Comparison of ENCODE assay signal across 9 cellular contexts in the genomic region with DNA sequence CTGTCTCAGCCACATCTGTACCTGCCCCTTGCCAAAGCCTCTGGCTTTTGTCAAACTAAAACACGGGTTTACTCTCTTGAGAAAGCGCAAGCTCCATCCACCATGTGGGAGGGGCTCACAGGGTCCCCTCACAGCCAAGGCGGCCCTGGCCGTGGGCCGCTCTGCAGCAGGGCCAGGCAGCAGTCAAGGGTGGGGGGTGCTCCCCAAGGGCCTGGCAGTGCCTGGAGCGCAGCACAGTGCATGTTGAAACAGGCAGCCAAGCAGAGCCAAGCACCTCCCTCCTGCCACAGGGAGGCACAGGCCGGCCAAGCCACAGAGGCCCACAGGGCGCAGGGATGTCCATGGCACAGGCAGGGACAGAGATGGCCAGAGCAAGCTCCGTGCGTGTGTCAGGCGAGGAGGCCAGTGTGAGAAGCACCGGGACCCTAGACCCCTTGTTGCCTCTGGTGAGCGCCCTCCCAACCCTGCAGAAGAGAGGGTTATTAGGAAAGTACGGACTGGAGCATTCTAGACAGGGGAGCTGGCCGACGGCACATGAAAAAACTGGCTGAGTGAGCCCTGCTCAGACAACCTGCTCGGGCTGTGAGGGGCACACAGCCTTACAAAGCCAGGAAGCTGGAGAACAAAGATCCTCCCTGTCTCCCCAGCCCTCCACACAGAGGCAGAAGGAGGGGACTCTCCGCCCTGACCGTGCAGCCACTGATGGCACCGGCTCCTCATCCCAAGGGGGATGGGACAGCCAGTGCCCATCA. TPM values are rescaled to one million over a fixed set of nuclear protein-coding genes. Genes with fewer than 3 reads are reported as not detected.
A peak's percentile ranks its signal among the peaks of the same experiment; 100 is the strongest.
DNase-seq lines count a peak whose midpoint lies in the region; TF ChIP-seq lines count a peak whose summit lies in the region.
"Had no signal": no experiment of that assay in that cellular context is flagged by ENCODE, and none has a peak within 500 bp of the region (broad histone marks: within the 10 kb centered on the region; RNA-seq: fewer than 3 reads in every experiment).

No MANE protein-coding gene starts in this region.

- TF ChIP-seq CTCF in sigmoid colon (IDR thresholded peaks at IDR 0.05) = no peak

- no peak overlapping the region for H3K4me3 Mint-ChIP-seq in activated T-cell treated with anti-CD3 and anti-CD28 coated beads, Interleukin-2, amount 50 U/mL, for 24 hours

- H3K27me3 Mint-ChIP-seq in activated T-cell treated with anti-CD3 and anti-CD28 coated beads, Interleukin-2, amount 50 U/mL, for 24 hours = no peaks in the 10 kb centered on the region

- H3K36me3 ChIP-seq in HUES64 (ENCODE audit: insufficient read depth, low read length) (no peaks in the 10 kb centered on the region), sigmoid colon (no peaks in the 10 kb centered on the region)

- H3K4me1 ChIP-seq in HUES64 (ENCODE audit: insufficient read depth, low read length) (peaks cover 4% of the 10 kb centered on the region; the same call in 1 of the 2 replicates), sigmoid colon (peaks cover 6 to 23% (median 17%) of the 10 kb centered on the region in 4 donors)

- no peaks in the 10 kb centered on the region for H3K27me3 ChIP-seq in HUES64 (ENCODE audit: insufficient read depth, low read length)
- no peaks in the 10 kb centered on the region for H3K27me3 ChIP-seq in sigmoid colon

- no peaks in the 10 kb centered on the region for H3K36me3 Mint-ChIP-seq in activated T-cell treated with anti-CD3 and anti-CD28 coated beads, Interleukin-2, amount 50 U/mL, for 24 hours (ENCODE audit: low read depth)

- peak in 60 of 61 donors; percentile 16 to 93 (median 75) for DNase-seq in caudate nucleus (lab: John Stamatoyannopoulos, UW)
- peak; percentile 58 for DNase-seq in iris pigment epithelial cell (ENCODE audit: low read depth)
- DNase-seq in sigmoid colon = peak; percentile 95
- no peak for DNase-seq in NOMO-1 treated with DMSO at 0.1 percent for 48 hours (lab: John Stamatoyannopoulos, UW; ENCODE audit: unreplicated experiment)
- DNase-seq in T-helper 9 cell = no peak
- DNase-seq in NCI-H2029 treated with DMSO at 0.1 percent for 48 hours (lab: John Stamatoyannopoulos, UW) = no peak
- DNase-seq in activated T-cell treated with anti-CD3 and anti-CD28 coated beads, Interleukin-2, amount 50 U/mL, for 24 hours = no peak

- H3K4me1 Mint-ChIP-seq in activated T-cell treated with anti-CD3 and anti-CD28 coated beads, Interleukin-2, amount 50 U/mL, for 24 hours (ENCODE audit: low read depth) = peaks cover 3% of the 10 kb centered on the region

- 0 out of 2 replicates have a peak overlapping the region, but pooled peaks have one; percentile 1 for H3K9ac ChIP-seq in HUES64 (ENCODE audit: low read depth, low read length)

- TF ChIP-seq EP300 in sigmoid colon (IDR thresholded peaks at IDR 0.05) = peak; percentile 44 to 62 (median 52)

- H3K9me3 Mint-ChIP-seq in activated T-cell treated with anti-CD3 and anti-CD28 coated beads, Interleukin-2, amount 50 U/mL, for 24 hours = no peaks in the 10 kb centered on the region

- H3K27ac ChIP-seq in HUES64 (ENCODE audit: low read depth, low read length) (no peak overlapping the region), caudate nucleus (ENCODE audit: low read depth, low read length) (peak overlapping the region; percentile 98), sigmoid colon (peak overlapping the region in 3 of 4 donors; percentile 82 to 90 (median 88))

- whole genome bisulfite sequencing in HUES64 = 58% methylated on average over 20 of the region's 20 CpGs
- 66 to 86% methylated on average over 20 of the region's 20 CpGs for WGBS in sigmoid colon, 2 donors

- no peak overlapping the region for H3K4me3 ChIP-seq in HUES64 (ENCODE audit: low read length)
- peak overlapping the region in 2 of 4 donors; percentile 7 to 18 for H3K4me3 ChIP-seq in sigmoid colon
- H3K4me3 ChIP-seq: smooth muscle cell had no signal

- no peak for TF ChIP-seq POLR2A in sigmoid colon (IDR thresholded peaks at IDR 0.05)

- no peak overlapping the region for H3K27ac Mint-ChIP-seq in activated T-cell treated with anti-CD3 and anti-CD28 coated beads, Interleukin-2, amount 50 U/mL, for 24 hours

- intact Hi-C loops in sigmoid colon (cut with DNase I) = loop anchor here (1.0 to 10.0 kb wide), 2 partner anchors 39 to 80 kb away; partner anchors contain the start of genes FAM53A, TACC3 and TMEM129

- H3K9me3 ChIP-seq in HUES64 (ENCODE audit: insufficient read depth, low read depth, low read length) (no peaks in the 10 kb centered on the region), sigmoid colon (no peaks in the 10 kb centered on the region)

RNA-seq across cellular contexts. Expression of gene FAM53A, which starts 39.0 kb away (rescaled TPM):
- polyA plus RNA-seq in HUES64 (2013, experiment 1 of 2) = 0.60 TPM
- polyA plus RNA-seq in HUES64 (2013, experiment 2 of 2) = 1.4 TPM
- 1 to 10 TPM in 3 of 4 donors, under 1 TPM in 1; 0.82 to 4.1 (median 1.7) TPM for total RNA-seq in sigmoid colon
- 1 to 10 TPM in 2 of 3 donors, under 1 TPM in 1; 0.23 to 1.8 (median 1.4) TPM for polyA plus RNA-seq in sigmoid colon
- total RNA-seq: smooth muscle cell had no signal

Comparison
In these comparisons a context has a peak if more than half of its experiments do, and no peak if none do; other contexts are left out.
1. DNase-seq: peak in caudate nucleus (60 of 61), iris pigment epithelial cell (single experiment) and sigmoid colon (single experiment); none in NOMO-1 treated with DMSO at 0.1 percent for 48 hours (single experiment), T-helper 9 cell (single experiment), NCI-H2029 treated with DMSO at 0.1 percent for 48 hours (single experiment) and activated T-cell treated with anti-CD3 and anti-CD28 coated beads, Interleukin-2, amount 50 U/mL, for 24 hours (single experiment).